ENCODE assay signal across 11 cellular contexts in genomic region chr2:23602113-23602512, GRCh38.
DNase-seq lines count a peak whose midpoint lies in the region; ATAC-seq and TF ChIP-seq lines count a peak whose summit lies in the region.
"Had no signal": no experiment of that assay in that cellular context is flagged by ENCODE, and none has a peak within 500 bp of the region (broad histone marks: within the 10 kb centered on the region; RNA-seq: fewer than 3 reads in every experiment).

No MANE protein-coding gene starts in this region.

- H3K9ac ChIP-seq in fibroblast of lung (ENCODE audit: insufficient read depth, low read length) (no peak overlapping the region), trophoblast cell (ENCODE audit: low read length) (no peak overlapping the region)

- H3K9me3 ChIP-seq in fibroblast of lung (ENCODE audit: control insufficient read depth, insufficient read depth, low read depth, low read length) (no peaks in the 10 kb centered on the region), trophoblast cell (ENCODE audit: insufficient read depth, low read depth, low read length) (peaks cover 8% of the 10 kb centered on the region)
- peaks cover 0 to 7% (median 0%) of the 10 kb centered on the region in 3 experiments for H3K9me3 ChIP-seq in naive thymus-derived CD4-positive, alpha-beta T cell (ENCODE audit: control insufficient read depth in 2 of 3, low read length in 3 of 3)

- H2AK5ac ChIP-seq in trophoblast cell (ENCODE audit: low read length), result no peak overlapping the region

- H3K18ac ChIP-seq in trophoblast cell (ENCODE audit: low read length), result no peak overlapping the region

- no CpG with 5 or more reads among the region's 12 CpGs for WGBS in trophoblast cell (ENCODE audit: extremely low coverage, insufficient coverage, insufficient read length)

- H3K27ac ChIP-seq in fibroblast of lung (ENCODE audit: insufficient read depth, low read length), result no peak overlapping the region
- H3K27ac ChIP-seq in trophoblast cell (ENCODE audit: low read depth, low read length), result peak overlapping the region; percentile 60
- no peak overlapping the region for H3K27ac ChIP-seq in naive thymus-derived CD4-positive, alpha-beta T cell (ENCODE audit: low read depth, low read length)

- H3K4me2 ChIP-seq in fibroblast of lung (ENCODE audit: extremely low read depth, insufficient read depth, low read length), result no peak overlapping the region
- H3K4me2 ChIP-seq in trophoblast cell (ENCODE audit: low read length), result no peak overlapping the region
- H3K4me2 ChIP-seq: GM23338 had no signal

- DNase-seq in AG20443 (ENCODE audit: low spot score), result peak; percentile 74
- peak; percentile 14 for DNase-seq in RKO (ENCODE audit: low spot score)
- peak; percentile 68 to 82 for DNase-seq in fibroblast of lung (ENCODE audit: low read depth in 2 of 2)
- peak; percentile 97 to 98 for DNase-seq in trophoblast cell
- DNase-seq in naive thymus-derived CD4-positive, alpha-beta T cell, result no peak
- no peak for DNase-seq in activated CD4-positive, alpha-beta T cell treated with anti-CD3 and anti-CD28 coated beads for 36 hours
- DNase-seq: T-helper 1 cell had no signal

- H3K14ac ChIP-seq in trophoblast cell (ENCODE audit: low read length), result peak overlapping the region; percentile 10

- H2BK120ac ChIP-seq in trophoblast cell (ENCODE audit: insufficient read depth, low read length, poor library complexity), result peak overlapping the region; percentile 81

- H4K8ac ChIP-seq in trophoblast cell (ENCODE audit: low read depth, low read length), result peak overlapping the region; percentile 50

- H2BK12ac ChIP-seq in trophoblast cell (ENCODE audit: low read length), result peak overlapping the region; percentile 59

- H4K12ac ChIP-seq in trophoblast cell (ENCODE audit: low read depth, low read length), result no peak overlapping the region

- no peak overlapping the region for H2BK5ac ChIP-seq in trophoblast cell (ENCODE audit: low read depth, low read length, poor library complexity)

- TF ChIP-seq CTCF in fibroblast of lung (conservative IDR thresholded peaks at IDR 0.05 in 1 of 2, IDR thresholded peaks at IDR 0.05 in 1 of 2; ENCODE audit: low read depth in 1 of 2, low read length in 2 of 2), result no peak

- POLR2A ChIA-PET in naive thymus-derived CD4-positive, alpha-beta T cell (lab: Charles Lee), result no interaction called here
- POLR2A ChIA-PET in activated CD4-positive, alpha-beta T cell treated with anti-CD3 and anti-CD28 coated beads for 36 hours (lab: Charles Lee), result no interaction called here

- H3K4me1 ChIP-seq in fibroblast of lung (ENCODE audit: control insufficient read depth, extremely low read depth, insufficient read depth, low read length) (no peaks in the 10 kb centered on the region), trophoblast cell (ENCODE audit: control insufficient read depth in 1 of 2, insufficient read depth in 2 of 2, low read length in 2 of 2) (peaks cover 10 to 22% of the 10 kb centered on the region in 2 experiments)
- no peaks in the 10 kb centered on the region for H3K4me1 ChIP-seq in naive thymus-derived CD4-positive, alpha-beta T cell (ENCODE audit: control insufficient read depth in 2 of 2, insufficient read depth in 2 of 2, low read length in 2 of 2)

- no peaks in the 10 kb centered on the region for H4K20me1 ChIP-seq in fibroblast of lung (ENCODE audit: control insufficient read depth, extremely low read depth, insufficient read depth, low read length)

- intact Hi-C loops in naive thymus-derived CD4-positive, alpha-beta T cell (cut with micrococcal nuclease), result no loop called here
- intact Hi-C loops in activated CD4-positive, alpha-beta T cell treated with anti-CD3 and anti-CD28 coated beads for 36 hours (cut with DNase I, micrococcal nuclease), result no loop called here

- CTCF ChIA-PET in naive thymus-derived CD4-positive, alpha-beta T cell (lab: Charles Lee), result no interaction called here
- CTCF ChIA-PET in activated CD4-positive, alpha-beta T cell treated with anti-CD3 and anti-CD28 coated beads for 36 hours (lab: Charles Lee), result no interaction called here

- H3K36me3 Mint-ChIP-seq in naive thymus-derived CD4-positive, alpha-beta T cell, result peaks cover 0 to 25% (median 11%) of the 10 kb centered on the region in 5 donors
- H3K36me3 Mint-ChIP-seq in activated CD4-positive, alpha-beta T cell treated with anti-CD3 and anti-CD28 coated beads for 36 hours (ENCODE audit: low read depth), result no peaks in the 10 kb centered on the region

- H3K36me3 ChIP-seq in fibroblast of lung (ENCODE audit: control insufficient read depth, insufficient read depth, low read length) (no peaks in the 10 kb centered on the region), trophoblast cell (ENCODE audit: control insufficient read depth in 1 of 2, insufficient read depth in 2 of 2, low read length in 2 of 2) (no peaks in the 10 kb centered on the region)
- no peaks in the 10 kb centered on the region for H3K36me3 ChIP-seq in naive thymus-derived CD4-positive, alpha-beta T cell (ENCODE audit: control insufficient read depth in 2 of 3, insufficient read depth in 3 of 3, low read length in 3 of 3)

- peaks cover 15% of the 10 kb centered on the region for H3K79me1 ChIP-seq in trophoblast cell (ENCODE audit: low read length)

- H3K4ac ChIP-seq in trophoblast cell (ENCODE audit: low read depth, low read length), result no peak overlapping the region

- H4K91ac ChIP-seq in trophoblast cell (ENCODE audit: low read depth, low read length), result no peak overlapping the region

- H3K27me3 ChIP-seq in fibroblast of lung (ENCODE audit: control insufficient read depth, insufficient read depth, low read length) (no peaks in the 10 kb centered on the region), trophoblast cell (ENCODE audit: insufficient read depth, low read length) (no peaks in the 10 kb centered on the region)
- no peaks in the 10 kb centered on the region for H3K27me3 ChIP-seq in naive thymus-derived CD4-positive, alpha-beta T cell (ENCODE audit: control insufficient read depth in 2 of 2, insufficient read depth in 2 of 2, low read length in 2 of 2)

- H3K4me1 Mint-ChIP-seq in naive thymus-derived CD4-positive, alpha-beta T cell, result no peaks in the 10 kb centered on the region
- H3K4me1 Mint-ChIP-seq in activated CD4-positive, alpha-beta T cell treated with anti-CD3 and anti-CD28 coated beads for 36 hours, result no peaks in the 10 kb centered on the region

- no peak overlapping the region for H3K23ac ChIP-seq in trophoblast cell (ENCODE audit: low read length)

- no peak overlapping the region for H3K4me3 Mint-ChIP-seq in naive thymus-derived CD4-positive, alpha-beta T cell
- no peak overlapping the region for H3K4me3 Mint-ChIP-seq in activated CD4-positive, alpha-beta T cell treated with anti-CD3 and anti-CD28 coated beads for 36 hours
- H3K4me3 Mint-ChIP-seq: GM23338 had no signal

- H3K79me2 ChIP-seq in fibroblast of lung (ENCODE audit: control insufficient read depth, insufficient read depth, low read length) (no peaks in the 10 kb centered on the region), trophoblast cell (ENCODE audit: control insufficient read depth, insufficient read depth, low read length, poor library complexity) (peaks cover 2% of the 10 kb centered on the region)

- H2AFZ ChIP-seq in fibroblast of lung (ENCODE audit: low read length) (no peak overlapping the region), trophoblast cell (ENCODE audit: insufficient read depth, low read length, poor library complexity) (no peak overlapping the region)
- H2AFZ ChIP-seq: GM23338 had no signal

- H3K9me3 Mint-ChIP-seq in naive thymus-derived CD4-positive, alpha-beta T cell, result peaks cover 0 to 21% (median 10%) of the 10 kb centered on the region in 11 donors
- peaks cover 4% of the 10 kb centered on the region for H3K9me3 Mint-ChIP-seq in activated CD4-positive, alpha-beta T cell treated with anti-CD3 and anti-CD28 coated beads for 36 hours (ENCODE audit: low read depth)

- no peak overlapping the region for H3K27ac Mint-ChIP-seq in naive thymus-derived CD4-positive, alpha-beta T cell
- no peak overlapping the region for H3K27ac Mint-ChIP-seq in activated CD4-positive, alpha-beta T cell treated with anti-CD3 and anti-CD28 coated beads for 36 hours
- H3K27ac Mint-ChIP-seq: GM23338 had no signal

- ATAC-seq in naive thymus-derived CD4-positive, alpha-beta T cell, result no peak
- ATAC-seq in activated CD4-positive, alpha-beta T cell treated with anti-CD3 and anti-CD28 coated beads for 36 hours, result no peak
- ATAC-seq in GM19397 (IDR thresholded peaks at IDR 0.05; ENCODE audit: unreplicated experiment) (no peak), HG03469 (IDR thresholded peaks at IDR 0.05; ENCODE audit: unreplicated experiment) (no peak)
- ATAC-seq: GM23338 had no signal

- H3K27me3 Mint-ChIP-seq in naive thymus-derived CD4-positive, alpha-beta T cell, result no peaks in the 10 kb centered on the region
- H3K27me3 Mint-ChIP-seq in activated CD4-positive, alpha-beta T cell treated with anti-CD3 and anti-CD28 coated beads for 36 hours, result no peaks in the 10 kb centered on the region

- no peak overlapping the region for H3K4me3 ChIP-seq in fibroblast of lung (replicated peaks in 1 of 4; ENCODE audit: control extremely low read depth in 1 of 4, insufficient read depth in 1 of 4, low read depth in 3 of 4, low read length in 4 of 4)
- H3K4me3 ChIP-seq in trophoblast cell (ENCODE audit: low read depth, low read length), result no peak overlapping the region
- no peak overlapping the region for H3K4me3 ChIP-seq in naive thymus-derived CD4-positive, alpha-beta T cell (ENCODE audit: low read length)
- H3K4me3 ChIP-seq: coronary artery, GM23338 had no signal

Comparison
In these comparisons a context has a peak if more than half of its experiments do, and no peak if none do; other contexts are left out.
1. DNase-seq: peak in AG20443 (single experiment), RKO (single experiment), fibroblast of lung (2 of 2) and trophoblast cell (2 of 2); none in naive thymus-derived CD4-positive, alpha-beta T cell (0 of 9) and activated CD4-positive, alpha-beta T cell treated with anti-CD3 and anti-CD28 coated beads for 36 hours (single experiment).